Comparison of ENCODE assay signal across 2 cellular contexts in the genomic region with DNA sequence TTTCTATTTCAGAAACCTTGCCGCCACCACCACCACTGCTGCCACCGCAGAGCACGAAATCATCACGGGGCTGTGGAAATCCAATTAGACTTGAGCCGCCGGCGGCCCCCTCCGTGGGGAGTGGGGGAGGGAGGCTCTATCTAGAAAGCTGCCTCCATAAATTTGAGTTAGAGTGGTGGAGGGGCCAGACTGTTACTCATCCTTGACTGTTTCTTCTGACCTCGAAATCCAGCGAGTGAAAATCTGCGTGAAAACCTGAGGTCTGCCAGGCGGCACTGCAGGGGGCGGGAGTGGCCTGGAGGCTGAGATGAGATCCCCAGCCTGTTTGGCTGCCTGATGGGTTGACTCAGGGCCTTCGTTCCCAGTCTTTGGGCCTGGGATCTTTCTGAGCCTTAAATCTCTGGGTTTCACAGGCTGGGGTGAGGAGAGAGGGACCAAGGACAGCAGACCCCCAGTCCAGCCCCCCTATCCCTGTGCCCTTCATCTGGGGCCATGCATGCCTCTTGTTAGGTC.
TF ChIP-seq lines count a peak whose summit lies in the region.

No MANE protein-coding gene starts in this region.

TF ChIP-seq in HCT116, 20 proteins besides CTCF, POLR2A, EP300 and RAD21:
- TF ChIP-seq, protein P1, sequence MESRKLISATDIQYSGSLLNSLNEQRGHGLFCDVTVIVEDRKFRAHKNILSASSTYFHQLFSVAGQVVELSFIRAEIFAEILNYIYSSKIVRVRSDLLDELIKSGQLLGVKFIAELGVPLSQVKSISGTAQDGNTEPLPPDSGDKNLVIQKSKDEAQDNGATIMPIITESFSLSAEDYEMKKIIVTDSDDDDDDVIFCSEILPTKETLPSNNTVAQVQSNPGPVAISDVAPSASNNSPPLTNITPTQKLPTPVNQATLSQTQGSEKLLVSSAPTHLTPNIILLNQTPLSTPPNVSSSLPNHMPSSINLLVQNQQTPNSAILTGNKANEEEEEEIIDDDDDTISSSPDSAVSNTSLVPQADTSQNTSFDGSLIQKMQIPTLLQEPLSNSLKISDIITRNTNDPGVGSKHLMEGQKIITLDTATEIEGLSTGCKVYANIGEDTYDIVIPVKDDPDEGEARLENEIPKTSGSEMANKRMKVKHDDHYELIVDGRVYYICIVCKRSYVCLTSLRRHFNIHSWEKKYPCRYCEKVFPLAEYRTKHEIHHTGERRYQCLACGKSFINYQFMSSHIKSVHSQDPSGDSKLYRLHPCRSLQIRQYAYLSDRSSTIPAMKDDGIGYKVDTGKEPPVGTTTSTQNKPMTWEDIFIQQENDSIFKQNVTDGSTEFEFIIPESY (IDR thresholded peaks at IDR 0.05; ENCODE audit: extremely low read depth, insufficient replicate concordance, low read length), result no peak
- TF ChIP-seq EZH2 (IDR thresholded peaks at IDR 0.05), result no peak
- no peak for TF ChIP-seq YY1 (IDR thresholded peaks at IDR 0.05; ENCODE audit: extremely low read depth, insufficient replicate concordance, low read depth, low read length)
- TF ChIP-seq ELF1 (IDR thresholded peaks at IDR 0.05; ENCODE audit: borderline replicate concordance, low read depth), result no peak
- TF ChIP-seq, protein P2, sequence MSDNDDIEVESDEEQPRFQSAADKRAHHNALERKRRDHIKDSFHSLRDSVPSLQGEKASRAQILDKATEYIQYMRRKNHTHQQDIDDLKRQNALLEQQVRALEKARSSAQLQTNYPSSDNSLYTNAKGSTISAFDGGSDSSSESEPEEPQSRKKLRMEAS (IDR thresholded peaks at IDR 0.05), result no peak
- TF ChIP-seq, protein P3, sequence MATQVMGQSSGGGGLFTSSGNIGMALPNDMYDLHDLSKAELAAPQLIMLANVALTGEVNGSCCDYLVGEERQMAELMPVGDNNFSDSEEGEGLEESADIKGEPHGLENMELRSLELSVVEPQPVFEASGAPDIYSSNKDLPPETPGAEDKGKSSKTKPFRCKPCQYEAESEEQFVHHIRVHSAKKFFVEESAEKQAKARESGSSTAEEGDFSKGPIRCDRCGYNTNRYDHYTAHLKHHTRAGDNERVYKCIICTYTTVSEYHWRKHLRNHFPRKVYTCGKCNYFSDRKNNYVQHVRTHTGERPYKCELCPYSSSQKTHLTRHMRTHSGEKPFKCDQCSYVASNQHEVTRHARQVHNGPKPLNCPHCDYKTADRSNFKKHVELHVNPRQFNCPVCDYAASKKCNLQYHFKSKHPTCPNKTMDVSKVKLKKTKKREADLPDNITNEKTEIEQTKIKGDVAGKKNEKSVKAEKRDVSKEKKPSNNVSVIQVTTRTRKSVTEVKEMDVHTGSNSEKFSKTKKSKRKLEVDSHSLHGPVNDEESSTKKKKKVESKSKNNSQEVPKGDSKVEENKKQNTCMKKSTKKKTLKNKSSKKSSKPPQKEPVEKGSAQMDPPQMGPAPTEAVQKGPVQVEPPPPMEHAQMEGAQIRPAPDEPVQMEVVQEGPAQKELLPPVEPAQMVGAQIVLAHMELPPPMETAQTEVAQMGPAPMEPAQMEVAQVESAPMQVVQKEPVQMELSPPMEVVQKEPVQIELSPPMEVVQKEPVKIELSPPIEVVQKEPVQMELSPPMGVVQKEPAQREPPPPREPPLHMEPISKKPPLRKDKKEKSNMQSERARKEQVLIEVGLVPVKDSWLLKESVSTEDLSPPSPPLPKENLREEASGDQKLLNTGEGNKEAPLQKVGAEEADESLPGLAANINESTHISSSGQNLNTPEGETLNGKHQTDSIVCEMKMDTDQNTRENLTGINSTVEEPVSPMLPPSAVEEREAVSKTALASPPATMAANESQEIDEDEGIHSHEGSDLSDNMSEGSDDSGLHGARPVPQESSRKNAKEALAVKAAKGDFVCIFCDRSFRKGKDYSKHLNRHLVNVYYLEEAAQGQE (IDR thresholded peaks at IDR 0.05; ENCODE audit: low read depth), result no peak
- no peak for TF ChIP-seq EZH2phosphoT487 (IDR thresholded peaks at IDR 0.05; ENCODE audit: borderline replicate concordance)
- no peak for TF ChIP-seq FOSL1 (IDR thresholded peaks at IDR 0.05; ENCODE audit: low read depth)

TF ChIP-seq in SK-N-SH treated with all-trans-retinoic acid at 6 μM for 48 hours, 23 proteins besides CTCF, POLR2A, EP300 and RAD21 (continued from another document):
- TF ChIP-seq ISL1 (CRISPR knock-in tag; IDR thresholded peaks at IDR 0.05), result 0 out of 2 replicates have a peak, but pooled peaks have one; percentile 8
- TF ChIP-seq ZNF70 (CRISPR knock-in tag; IDR thresholded peaks at IDR 0.05), result no peak
- TF ChIP-seq ZFP3 (CRISPR knock-in tag; IDR thresholded peaks at IDR 0.05), result no peak
